In genomic region chr20:4573564-4574355, GRCh38 we compare ENCODE assay signal across 12 cellular contexts.
DNase-seq lines count a peak whose midpoint lies in the region; TF ChIP-seq lines count a peak whose summit lies in the region.
"Had no signal": no experiment of that assay in that cellular context is flagged by ENCODE, and none has a peak within 500 bp of the region (broad histone marks: within the 10 kb centered on the region; RNA-seq: fewer than 3 reads in every experiment).

No MANE protein-coding gene starts in this region.

- DNase-seq in AG20443 (ENCODE audit: low spot score) (peak; percentile 79), M059J (ENCODE audit: low read depth) (peak; percentile 100), T47D (ENCODE audit: low read depth in 1 of 2, low spot score in 1 of 2) (peak; percentile 24 to 61), myocyte (ENCODE audit: low read depth) (peak; percentile 45), iPS-NIHi11 (ENCODE audit: low spot score) (no peak), Calu3 (no peak), NCI-H226 (no peak)
- no peak for DNase-seq in effector CD8-positive, alpha-beta T cell (lab: John Stamatoyannopoulos, UW)
- DNase-seq: NCI-H1694 treated with DMSO at 0.1 percent for 48 hours, Right ventricle myocardium superior had no signal

- CTCF ChIA-PET in Calu3 (lab: Charles Lee), result interaction anchor here (0.7 kb wide), 1 partner anchor 331 kb away, joined by 5 read pairs; no protein-coding TSS in a partner anchor

- in situ Hi-C loops in T47D (cut with HindIII; ENCODE audit: low pct_unique_long_range_greater_than_20kb, low sequenced_read_pairs), result no loop called here

- H3K4me3 Mint-ChIP-seq in Calu3 (ENCODE audit: low read depth, unreplicated experiment), result no peak overlapping the region
- H3K4me3 Mint-ChIP-seq: central memory CD8-positive, alpha-beta T cell; neural progenitor cell had no signal

- H3K9me3 Mint-ChIP-seq in Calu3 (ENCODE audit: low read depth, unreplicated experiment), result no peaks in the 10 kb centered on the region
- H3K9me3 Mint-ChIP-seq: central memory CD8-positive, alpha-beta T cell had no signal

- no peak for TF ChIP-seq CTCF in Calu3 (IDR thresholded peaks at IDR 0.05; ENCODE audit: unreplicated experiment)

- BruUV-seq in Calu3 (replicated peaks; lab: Mats Ljungman, UMichigan), result no TSS peak

- H3K36me3 Mint-ChIP-seq in Calu3 (ENCODE audit: insufficient read depth, unreplicated experiment), result no peaks in the 10 kb centered on the region
- H3K36me3 Mint-ChIP-seq: neural progenitor cell had no signal

- no peak overlapping the region for H3K27ac Mint-ChIP-seq in Calu3 (ENCODE audit: unreplicated experiment)
- H3K27ac Mint-ChIP-seq: neural progenitor cell had no signal

- peaks cover 96% of the 10 kb centered on the region for H3K27me3 Mint-ChIP-seq in Calu3 (ENCODE audit: unreplicated experiment)

- H3K4me1 Mint-ChIP-seq in Calu3 (ENCODE audit: low read depth, unreplicated experiment), result no peaks in the 10 kb centered on the region
- H3K4me1 Mint-ChIP-seq: central memory CD8-positive, alpha-beta T cell had no signal

- intact Hi-C loops in Calu3 (cut with micrococcal nuclease; ENCODE audit: unreplicated experiment), result no loop called here

Comparison
In these comparisons a context has a peak if more than half of its experiments do, and no peak if none do; other contexts are left out.
1. DNase-seq: peak in AG20443 (single experiment), M059J (single experiment), T47D (2 of 2) and myocyte (single experiment); none in iPS-NIHi11 (single experiment), Calu3 (single experiment), effector CD8-positive, alpha-beta T cell (single experiment) and NCI-H226 (single experiment).